1 cellular context compared by ENCODE assay signal in genomic region chr1:231727171-231727570, GRCh38.
TF ChIP-seq lines count a peak whose summit lies in the region.

No MANE protein-coding gene starts in this region.

TF ChIP-seq in SK-N-SH, 30 proteins besides CTCF, POLR2A, EP300 and RAD21 (continued from another document):
- TF ChIP-seq ZBTB33 (IDR thresholded peaks at IDR 0.05; ENCODE audit: borderline replicate concordance, low read depth) (no peak), USF1 (IDR thresholded peaks at IDR 0.05; ENCODE audit: borderline replicate concordance, low read depth) (no peak), POLR2AphosphoS5 (IDR thresholded peaks at IDR 0.05; ENCODE audit: low read depth, low read length) (no peak), RXRA (IDR thresholded peaks at IDR 0.05; ENCODE audit: borderline replicate concordance, low read depth) (no peak), JUND (IDR thresholded peaks at IDR 0.05) (no peak), NRF1 (IDR thresholded peaks at IDR 0.05; ENCODE audit: low read depth, low read length) (no peak)
